In the genomic region with DNA sequence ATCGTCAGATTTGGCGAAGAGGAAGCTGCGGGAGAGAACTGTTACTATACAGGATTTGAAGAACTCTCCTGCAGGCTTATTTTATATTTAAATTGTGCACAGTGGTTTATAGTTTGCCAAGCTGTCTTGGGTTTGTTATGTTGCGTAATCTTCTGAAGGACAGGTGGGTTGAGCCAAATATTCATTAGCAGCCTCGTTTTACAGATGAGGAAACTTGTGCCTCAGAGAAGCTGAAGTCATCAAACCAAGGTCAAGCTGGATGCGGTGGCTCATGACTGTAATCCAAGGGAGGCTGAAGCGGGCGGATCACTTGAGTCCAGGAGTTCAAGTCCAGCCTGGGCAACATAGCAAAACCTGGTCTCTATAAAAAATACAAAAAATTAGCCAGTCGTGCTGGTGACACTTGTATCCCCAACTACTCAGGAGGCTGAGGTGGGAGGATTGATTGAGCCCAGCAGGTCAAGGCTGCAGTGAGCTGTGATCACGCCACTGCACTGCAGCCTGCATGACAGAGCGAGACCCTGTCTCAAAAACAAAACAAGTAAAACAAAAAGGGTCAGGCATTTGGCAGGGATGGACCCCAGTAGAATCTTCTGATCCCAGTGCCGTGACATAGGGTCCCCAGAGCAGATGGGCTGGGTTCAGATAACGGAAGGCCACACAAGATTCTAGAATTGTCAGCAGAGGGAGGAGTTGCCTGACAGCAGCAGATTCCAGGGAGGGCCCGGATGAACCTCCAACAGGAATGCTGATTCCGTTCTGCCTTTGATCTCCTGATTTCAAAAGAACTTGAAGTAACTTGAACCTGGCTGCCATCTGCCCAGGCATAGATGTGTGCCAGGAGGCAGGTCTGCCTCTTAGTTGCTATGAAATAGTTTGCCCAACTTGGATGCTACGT, we compare ENCODE assay signal across 13 cellular contexts. TPM values are rescaled to one million over a fixed set of nuclear protein-coding genes. Genes with fewer than 3 reads are reported as not detected.
DNase-seq lines count a peak whose midpoint lies in the region; ATAC-seq, FAIRE-seq and TF ChIP-seq lines count a peak whose summit lies in the region.
"Had no signal": no experiment of that assay in that cellular context is flagged by ENCODE, and none has a peak within 500 bp of the region (broad histone marks: within the 10 kb centered on the region; RNA-seq: fewer than 3 reads in every experiment).

No MANE protein-coding gene starts in this region.

- H3K27ac Mint-ChIP-seq in HFFc6 = 0 out of 2 replicates have a peak overlapping the region, but pooled peaks have one; percentile 21
- H3K27ac Mint-ChIP-seq: CD4-positive, alpha-beta T cell; natural killer cell had no signal

- ATAC-seq in pancreas = peak; percentile 42 to 55 (median 50)
- ATAC-seq in HG02623 (IDR thresholded peaks at IDR 0.05; ENCODE audit: unreplicated experiment) = no peak
- ATAC-seq in Right ventricle myocardium inferior = no peak
- ATAC-seq in lower lobe of right lung = no peak
- ATAC-seq: natural killer cell had no signal

- H3K27me3 ChIP-seq in fibroblast of lung (ENCODE audit: control insufficient read depth, insufficient read depth, low read length) (no peaks in the 10 kb centered on the region), pancreas (no peaks in the 10 kb centered on the region), SJCRH30 (no peaks in the 10 kb centered on the region), lower lobe of right lung (ENCODE audit: low read depth) (no peaks in the 10 kb centered on the region)

- 54 to 57% methylated on average over 16 of the region's 16 CpGs for whole genome bisulfite sequencing in pancreas, 2 donors

- H3K4me3 Mint-ChIP-seq in HFFc6 = no peak overlapping the region; the same call in 1 of the 2 replicates
- H3K4me3 Mint-ChIP-seq: CD4-positive, alpha-beta T cell; natural killer cell had no signal

- H3K36me3 Mint-ChIP-seq in HFFc6 (ENCODE audit: low read depth) = peaks cover 70% of the 10 kb centered on the region
- H3K36me3 Mint-ChIP-seq: natural killer cell had no signal

- no peak overlapping the region for H3K9ac ChIP-seq in fibroblast of lung (ENCODE audit: insufficient read depth, low read length)

- no peak overlapping the region for H2AFZ ChIP-seq in fibroblast of lung (ENCODE audit: low read length)

- intact Hi-C loops in pancreas (cut with DNase I) = no loop called here
- intact Hi-C loops in Right ventricle myocardium inferior (cut with DNase I) = no loop called here
- intact Hi-C loops in lower lobe of right lung (cut with DNase I) = no loop called here

- peaks cover 51% of the 10 kb centered on the region for H3K4me1 Mint-ChIP-seq in HFFc6 (ENCODE audit: low read depth)
- H3K4me1 Mint-ChIP-seq: natural killer cell had no signal

- H3K9me3 Mint-ChIP-seq in HFFc6 = no peaks in the 10 kb centered on the region
- H3K9me3 Mint-ChIP-seq: CD4-positive, alpha-beta T cell; natural killer cell had no signal

- peaks cover 19% of the 10 kb centered on the region for H3K27me3 Mint-ChIP-seq in HFFc6 (ENCODE audit: insufficient read depth)
- H3K27me3 Mint-ChIP-seq: CD4-positive, alpha-beta T cell had no signal

- peaks cover 24% of the 10 kb centered on the region for H3K36me3 ChIP-seq in fibroblast of lung (ENCODE audit: control insufficient read depth, insufficient read depth, low read length)
- peaks cover 0 to 5% (median 0%) of the 10 kb centered on the region in 3 donors for H3K36me3 ChIP-seq in pancreas
- no peaks in the 10 kb centered on the region; the same call in 1 of the 2 replicates for H3K36me3 ChIP-seq in SJCRH30
- H3K36me3 ChIP-seq in lower lobe of right lung = peaks cover under 1% of the 10 kb centered on the region

- H3K27ac ChIP-seq in fibroblast of lung (ENCODE audit: insufficient read depth, low read length) (no peak overlapping the region), pancreas (peak overlapping the region; percentile 53 to 78 (median 68)), SJCRH30 (no peak overlapping the region), lower lobe of right lung (no peak overlapping the region)

- H3K4me1 ChIP-seq in fibroblast of lung (ENCODE audit: control insufficient read depth, extremely low read depth, insufficient read depth, low read length) (no peaks in the 10 kb centered on the region), pancreas (peaks cover 58 to 77% (median 68%) of the 10 kb centered on the region in 3 donors), SJCRH30 (peaks cover 64% of the 10 kb centered on the region), lower lobe of right lung (peaks cover 38% of the 10 kb centered on the region)

- H4K20me1 ChIP-seq in fibroblast of lung (ENCODE audit: control insufficient read depth, extremely low read depth, insufficient read depth, low read length) = no peaks in the 10 kb centered on the region

- FAIRE-seq in pancreas (lab: Jason Lieb, UNC) = no peak
- FAIRE-seq: endometrium, TTC549 had no signal

- H3K79me2 ChIP-seq in fibroblast of lung (ENCODE audit: control insufficient read depth, insufficient read depth, low read length) = peaks cover 96% of the 10 kb centered on the region

- no peak overlapping the region for H3K4me2 ChIP-seq in fibroblast of lung (ENCODE audit: extremely low read depth, insufficient read depth, low read length)

- H3K9me3 ChIP-seq in fibroblast of lung (ENCODE audit: control insufficient read depth, insufficient read depth, low read depth, low read length) = no peaks in the 10 kb centered on the region
- no peaks in the 10 kb centered on the region for H3K9me3 ChIP-seq in pancreas
- no peaks in the 10 kb centered on the region for H3K9me3 ChIP-seq in SJCRH30 (replicated peaks)
- H3K9me3 ChIP-seq in lower lobe of right lung = no peaks in the 10 kb centered on the region

- DNase-seq in HFFc6 (no peak), NOMO-1 treated with dmso at 0.1 percent for 144 hours (lab: John Stamatoyannopoulos, UW; ENCODE audit: unreplicated experiment) (peak; percentile 59), fibroblast of lung (ENCODE audit: low read depth in 2 of 2) (peak; percentile 77 to 81), pancreas (peak in 4 of 6 donors; percentile 67 to 80 (median 74)), SJCRH30 (no peak), Right ventricle myocardium inferior (ENCODE audit: missing footprints) (no peak), lower lobe of right lung (no peak)
- DNase-seq: amygdala; CD4-positive, alpha-beta T cell; natural killer cell had no signal

- no peak for TF ChIP-seq CTCF in HFFc6 (IDR thresholded peaks at IDR 0.05)
- TF ChIP-seq CTCF in fibroblast of lung (conservative IDR thresholded peaks at IDR 0.05 in 1 of 2, IDR thresholded peaks at IDR 0.05 in 1 of 2; ENCODE audit: low read depth in 1 of 2, low read length in 2 of 2) = no peak
- TF ChIP-seq CTCF in pancreas (IDR thresholded peaks at IDR 0.05) = no peak
- TF ChIP-seq CTCF in lower lobe of right lung (IDR thresholded peaks at IDR 0.05) = no peak

- H3K4me3 ChIP-seq in fibroblast of lung (replicated peaks in 1 of 4; ENCODE audit: control extremely low read depth in 1 of 4, insufficient read depth in 1 of 4, low read depth in 3 of 4, low read length in 4 of 4) = no peak overlapping the region
- H3K4me3 ChIP-seq in pancreas = no peak overlapping the region
- no peak overlapping the region for H3K4me3 ChIP-seq in SJCRH30
- no peak overlapping the region for H3K4me3 ChIP-seq in lower lobe of right lung

RNA-seq across cellular contexts. Expression of a gene that starts 50.6 kb away (rescaled TPM):
- 10 to 100 TPM; 82.3 to 98.7 (median 87.8) TPM for total RNA-seq in HFFc6 (2021; fragmentation: NEBNext Ultra II Directional; extraction: Animal tissue kit (Norgen Biotek cat#: 25700))
- total RNA-seq in fibroblast of lung (36.5 and 74.8 TPM in 2 replicates), pancreas (10 to 100 TPM; 61.6 to 99.7 (median 64.0) TPM), Right ventricle myocardium inferior (9.3 TPM), lower lobe of right lung (36.8 TPM)
- polyA plus RNA-seq in fibroblast of lung (86.6 and 150 TPM in 2 replicates), pancreas (10 to 100 TPM; 20.5 to 22.1 TPM)
- 68.3 and 92.3 TPM in 2 replicates for polyA plus RNA-seq in fibroblast of lung (2012)
- polyA minus RNA-seq in fibroblast of lung (ENCODE audit: low replicate concordance) = 287 and 396 TPM in 2 replicates
- total RNA-seq in SJCRH30 (2014; rRNA removed; shearing (Covaris generic)) = 32.9 and 35.5 TPM in 2 replicates

Comparison
In these comparisons a context has a peak if more than half of its experiments do, and no peak if none do; other contexts are left out.
1. DNase-seq: peak in NOMO-1 treated with dmso at 0.1 percent for 144 hours (single experiment), fibroblast of lung (2 of 2) and pancreas (4 of 6); none in HFFc6 (single experiment), SJCRH30 (0 of 2), Right ventricle myocardium inferior (single experiment) and lower lobe of right lung (single experiment).
2. H3K27ac ChIP-seq: peak in pancreas (4 of 4); none in fibroblast of lung (single experiment), SJCRH30 (single experiment) and lower lobe of right lung (single experiment).
3. ATAC-seq: peak in pancreas (4 of 4); none in HG02623 (single experiment), Right ventricle myocardium inferior (single experiment) and lower lobe of right lung (0 of 2).